In the genomic region with DNA sequence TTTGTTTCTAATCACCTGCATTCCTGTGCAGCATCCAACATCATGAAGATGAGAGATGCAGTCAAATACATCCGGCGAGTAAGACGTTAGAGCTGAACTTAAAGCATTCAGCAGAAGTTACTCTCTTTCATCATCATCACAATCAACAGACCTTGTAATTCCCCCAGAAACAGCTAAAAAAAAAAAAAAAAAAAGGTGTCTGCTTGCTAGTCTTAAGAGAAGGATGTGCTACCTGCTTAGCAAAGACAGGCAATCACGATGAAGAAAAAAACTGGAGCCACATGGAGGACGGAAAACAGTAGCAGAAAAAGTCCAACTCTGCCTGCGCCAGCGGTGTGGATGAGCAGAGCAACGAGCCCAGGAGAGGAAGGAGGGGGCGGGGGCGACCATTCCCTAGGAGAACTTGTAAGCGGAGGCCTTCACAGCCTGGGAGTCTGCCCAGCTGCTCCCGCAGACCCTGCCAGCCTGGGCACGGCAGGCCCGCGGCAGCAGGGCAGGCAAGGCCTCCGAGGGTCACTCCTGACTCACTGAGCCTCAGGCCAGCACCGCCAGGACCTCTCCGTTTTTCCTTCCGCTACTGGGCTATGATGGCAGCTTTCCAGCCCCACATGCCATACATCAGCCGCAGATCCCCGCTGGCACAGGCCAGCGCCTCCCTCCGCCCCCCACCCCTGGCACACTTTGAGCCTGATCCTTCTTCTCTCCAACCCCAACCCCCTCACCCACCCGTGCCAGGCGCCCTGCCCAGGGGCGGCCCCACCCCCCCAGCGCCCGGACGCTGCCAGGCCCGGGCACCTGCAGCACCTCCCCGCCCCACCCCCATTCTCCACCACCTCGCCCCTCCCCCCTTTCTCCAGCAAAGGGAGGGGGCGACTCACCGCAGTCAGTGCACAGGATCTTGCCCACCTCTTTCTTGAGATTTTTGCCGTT, we compare ENCODE assay signal across 2 cellular contexts.
TF ChIP-seq lines count a peak whose summit lies in the region.

No MANE protein-coding gene starts in this region.

TF ChIP-seq in SK-N-SH, 30 proteins besides CTCF, POLR2A, EP300 and RAD21:
- TF ChIP-seq, protein P1, sequence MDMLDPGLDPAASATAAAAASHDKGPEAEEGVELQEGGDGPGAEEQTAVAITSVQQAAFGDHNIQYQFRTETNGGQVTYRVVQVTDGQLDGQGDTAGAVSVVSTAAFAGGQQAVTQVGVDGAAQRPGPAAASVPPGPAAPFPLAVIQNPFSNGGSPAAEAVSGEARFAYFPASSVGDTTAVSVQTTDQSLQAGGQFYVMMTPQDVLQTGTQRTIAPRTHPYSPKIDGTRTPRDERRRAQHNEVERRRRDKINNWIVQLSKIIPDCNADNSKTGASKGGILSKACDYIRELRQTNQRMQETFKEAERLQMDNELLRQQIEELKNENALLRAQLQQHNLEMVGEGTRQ (IDR thresholded peaks at IDR 0.05; ENCODE audit: borderline replicate concordance, low read depth, low read length), result no peak
- TF ChIP-seq CHD2 (IDR thresholded peaks at IDR 0.05; ENCODE audit: low read length, partially characterized antibody), result peak; percentile 45
- no peak for TF ChIP-seq USF1 (IDR thresholded peaks at IDR 0.05; ENCODE audit: borderline replicate concordance, low read depth)
- peak; percentile 11; the same call in 1 of the 2 replicates for TF ChIP-seq GATA2 (CRISPR knock-in tag; IDR thresholded peaks at IDR 0.05)
- no peak for TF ChIP-seq REST (IDR thresholded peaks at IDR 0.05; ENCODE audit: low read depth, low read length)
- no peak for TF ChIP-seq FOXJ3 (CRISPR knock-in tag; IDR thresholded peaks at IDR 0.05)
- TF ChIP-seq, protein P2, sequence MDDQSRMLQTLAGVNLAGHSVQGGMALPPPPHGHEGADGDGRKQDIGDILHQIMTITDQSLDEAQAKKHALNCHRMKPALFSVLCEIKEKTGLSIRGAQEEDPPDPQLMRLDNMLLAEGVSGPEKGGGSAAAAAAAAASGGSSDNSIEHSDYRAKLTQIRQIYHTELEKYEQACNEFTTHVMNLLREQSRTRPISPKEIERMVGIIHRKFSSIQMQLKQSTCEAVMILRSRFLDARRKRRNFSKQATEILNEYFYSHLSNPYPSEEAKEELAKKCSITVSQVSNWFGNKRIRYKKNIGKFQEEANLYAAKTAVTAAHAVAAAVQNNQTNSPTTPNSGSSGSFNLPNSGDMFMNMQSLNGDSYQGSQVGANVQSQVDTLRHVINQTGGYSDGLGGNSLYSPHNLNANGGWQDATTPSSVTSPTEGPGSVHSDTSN (IDR thresholded peaks at IDR 0.05), result peak; percentile 48; the same call in 1 of the 2 replicates
- TF ChIP-seq MAX (IDR thresholded peaks at IDR 0.05; ENCODE audit: low read depth), result peak; percentile 31; the same call in 1 of the 2 replicates
- TF ChIP-seq TCF12 (IDR thresholded peaks at IDR 0.05), result peak; percentile 46
- peak; percentile 86 for TF ChIP-seq NFIC (IDR thresholded peaks at IDR 0.05; ENCODE audit: borderline replicate concordance)
- peak; percentile 39; the same call in 1 of the 2 replicates for TF ChIP-seq POLR2AphosphoS5 (IDR thresholded peaks at IDR 0.05; ENCODE audit: low read depth, low read length)
- peak; percentile 21; the same call in 1 of the 2 replicates for TF ChIP-seq TEAD4 (IDR thresholded peaks at IDR 0.05; ENCODE audit: borderline replicate concordance, insufficient read depth)
- peak; percentile 22; the same call in 1 of the 2 replicates for TF ChIP-seq SIN3A (IDR thresholded peaks at IDR 0.05; ENCODE audit: borderline replicate concordance, low read depth, low read length)
- TF ChIP-seq MXI1 (IDR thresholded peaks at IDR 0.05; ENCODE audit: low read depth, low read length), result peak; percentile 72; the same call in 1 of the 2 replicates
- peak; percentile 23; the same call in 1 of the 2 replicates for TF ChIP-seq FOSL2 (IDR thresholded peaks at IDR 0.05; ENCODE audit: borderline replicate concordance, low read depth)

TF ChIP-seq in endothelial cell of umbilical vein, 7 proteins besides CTCF, POLR2A, EP300 and RAD21:
- TF ChIP-seq MYC (IDR thresholded peaks at IDR 0.05; ENCODE audit: low read depth, low read length) (peak; percentile 34), MAX (IDR thresholded peaks at IDR 0.05; ENCODE audit: insufficient read depth, insufficient read length) (no peak), FOS (IDR thresholded peaks at IDR 0.05; ENCODE audit: borderline replicate concordance, insufficient read depth, low read length) (peak; percentile 74), GATA2 (IDR thresholded peaks at IDR 0.05; ENCODE audit: insufficient read depth, insufficient read length, low read depth, low read length) (no peak), JUN (IDR thresholded peaks at IDR 0.05; ENCODE audit: borderline replicate concordance, insufficient read depth, insufficient read length, low read depth) (no peak), EZH2 (IDR thresholded peaks at IDR 0.05; ENCODE audit: borderline replicate concordance, low read depth, low read length, severe bottlenecking) (no peak), POLR2AphosphoS5 (IDR thresholded peaks at IDR 0.05; ENCODE audit: insufficient read depth, low read depth, low read length) (peak; percentile 64)
